2 cellular contexts compared by ENCODE assay signal in the genomic region with DNA sequence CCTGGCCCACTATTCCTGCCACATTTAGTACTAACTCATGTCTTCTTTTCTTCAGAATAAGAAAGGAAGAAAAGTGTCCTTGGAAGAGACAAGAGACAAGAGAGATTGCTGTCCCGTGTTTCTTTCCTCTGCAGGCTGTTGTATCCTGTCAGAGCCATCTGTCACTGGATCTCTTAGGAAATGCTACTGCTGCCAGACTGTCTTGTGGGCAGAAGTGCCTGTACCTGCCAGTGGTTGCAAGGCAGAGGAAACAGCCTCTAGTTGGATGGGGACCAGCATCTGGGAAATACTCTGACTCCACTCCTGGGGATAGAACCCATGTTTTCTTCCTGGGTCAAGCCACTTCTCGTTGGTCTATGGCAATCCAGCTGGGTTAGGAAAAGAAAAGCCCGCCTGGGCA.
TF ChIP-seq lines count a peak whose summit lies in the region.

No MANE protein-coding gene starts in this region.

TF ChIP-seq in GM12891, 5 proteins besides CTCF, POLR2A, EP300 and RAD21:
- no peak for TF ChIP-seq POLR2AphosphoS5 (IDR thresholded peaks at IDR 0.05; ENCODE audit: low read depth, low read length)
- TF ChIP-seq POU2F2 (IDR thresholded peaks at IDR 0.05; ENCODE audit: low read depth, low read length), result no peak
- no peak for TF ChIP-seq PAX5 (IDR thresholded peaks at IDR 0.05; ENCODE audit: insufficient read depth, low read length, severe bottlenecking)
- TF ChIP-seq SPI1 (IDR thresholded peaks at IDR 0.05; ENCODE audit: low read depth, low read length), result no peak
- TF ChIP-seq TAF1 (IDR thresholded peaks at IDR 0.05; ENCODE audit: low read depth, low read length), result no peak

TF ChIP-seq in K562, 482 proteins besides CTCF, POLR2A, EP300 and RAD21:
- no peak for TF ChIP-seq PHB (CRISPR knock-in tag; IDR thresholded peaks at IDR 0.05)
